ENCODE assay signal across 9 cellular contexts in genomic region chr2:161423351-161424178, GRCh38. TPM values are rescaled to one million over a fixed set of nuclear protein-coding genes. Genes with fewer than 3 reads are reported as not detected.
DNase-seq lines count a peak whose midpoint lies in the region; ATAC-seq, FAIRE-seq and TF ChIP-seq lines count a peak whose summit lies in the region.
"Had no signal": no experiment of that assay in that cellular context is flagged by ENCODE, and none has a peak within 500 bp of the region (broad histone marks: within the 10 kb centered on the region; RNA-seq: fewer than 3 reads in every experiment).

No MANE protein-coding gene starts in this region.

- DNase-seq in D341Med (ENCODE audit: low spot score) (peak; percentile 45), fibroblast of villous mesenchyme (ENCODE audit: low read depth) (no peak), pancreas (peak in 2 of 6 donors; percentile 65), adrenal gland (no peak)
- DNase-seq in activated CD8-positive, alpha-beta T cell treated with anti-CD3 and anti-CD28 coated beads for 36 hours = no peak

- no peaks in the 10 kb centered on the region for H3K9me3 Mint-ChIP-seq in activated CD8-positive, alpha-beta T cell treated with anti-CD3 and anti-CD28 coated beads for 36 hours

- POLR2A ChIA-PET in activated CD8-positive, alpha-beta T cell treated with anti-CD3 and anti-CD28 coated beads for 36 hours (lab: Charles Lee) = no interaction called here

- FAIRE-seq in pancreas (lab: Jason Lieb, UNC) = no peak

- H3K4me1 ChIP-seq in pancreas (peaks cover 3 to 8% (median 4%) of the 10 kb centered on the region in 3 donors), adrenal gland (replicated peaks in 1 of 2) (peaks cover 3 to 16% of the 10 kb centered on the region in 2 donors)

- H3K4me1 Mint-ChIP-seq in activated CD8-positive, alpha-beta T cell treated with anti-CD3 and anti-CD28 coated beads for 36 hours (ENCODE audit: low read depth) = peaks cover 34% of the 10 kb centered on the region

- H3K4me3 ChIP-seq in fibroblast of villous mesenchyme (ENCODE audit: low read depth, low read length) (peak overlapping the region; percentile 40), pancreas (peak overlapping the region in 1 of 4 donors; percentile 41), adrenal gland (peak overlapping the region in 1 of 4 donors; percentile 47)

- H3K27me3 ChIP-seq in pancreas = peaks cover 6 to 86% (median 29%) of the 10 kb centered on the region in 4 donors
- peaks cover 100% of the 10 kb centered on the region for H3K27me3 ChIP-seq in adrenal gland

- intact Hi-C loops in activated CD8-positive, alpha-beta T cell treated with anti-CD3 and anti-CD28 coated beads for 36 hours (cut with micrococcal nuclease) = no loop called here
- intact Hi-C loops in pancreas (cut with DNase I) = no loop called here
- intact Hi-C loops in adrenal gland (cut with DNase I) = no loop called here

- H3K9me3 ChIP-seq in pancreas (no peaks in the 10 kb centered on the region), adrenal gland (replicated peaks in 1 of 3) (no peaks in the 10 kb centered on the region)

- WGBS in pancreas, 2 donors = 8 to 9% methylated on average over 101 to 114 of the region's 114 CpGs
- 5 to 13% (median 7%) methylated on average over 3 to 114 of the region's 114 CpGs for WGBS in adrenal gland, 4 donors

- no peak for TF ChIP-seq CTCF in activated CD8-positive, alpha-beta T cell treated with anti-CD3 and anti-CD28 coated beads for 36 hours (IDR thresholded peaks at IDR 0.05)
- TF ChIP-seq CTCF in fibroblast of villous mesenchyme (IDR thresholded peaks at IDR 0.05; ENCODE audit: insufficient read depth, low read depth, low read length) (no peak), pancreas (IDR thresholded peaks at IDR 0.05) (no peak), adrenal gland (IDR thresholded peaks at IDR 0.05) (no peak)

- H3K27ac ChIP-seq in pancreas = no peak overlapping the region
- H3K27ac ChIP-seq in adrenal gland = no peak overlapping the region
- H3K27ac ChIP-seq: KMS-11 had no signal

- H3K36me3 Mint-ChIP-seq in activated CD8-positive, alpha-beta T cell treated with anti-CD3 and anti-CD28 coated beads for 36 hours (ENCODE audit: low read depth) = peaks cover 9% of the 10 kb centered on the region

- peak overlapping the region; percentile 43 for H3K4me3 Mint-ChIP-seq in activated CD8-positive, alpha-beta T cell treated with anti-CD3 and anti-CD28 coated beads for 36 hours

- CTCF ChIA-PET in activated CD8-positive, alpha-beta T cell treated with anti-CD3 and anti-CD28 coated beads for 36 hours (lab: Charles Lee) = no interaction called here

- no peak for TF ChIP-seq POLR2A in adrenal gland (IDR thresholded peaks at IDR 0.05)

- no peaks in the 10 kb centered on the region for H3K36me3 ChIP-seq in pancreas
- H3K36me3 ChIP-seq in adrenal gland (replicated peaks in 1 of 2) = no peaks in the 10 kb centered on the region

- peak; percentile 26 for ATAC-seq in activated CD8-positive, alpha-beta T cell treated with anti-CD3 and anti-CD28 coated beads for 36 hours
- ATAC-seq in pancreas = peak in 3 of 4 donors; percentile 50 to 84 (median 66)
- ATAC-seq in GM21447 (IDR thresholded peaks at IDR 0.05; ENCODE audit: unreplicated experiment) = no peak
- no peak for ATAC-seq in HG02884 (IDR thresholded peaks at IDR 0.05; ENCODE audit: unreplicated experiment)
- ATAC-seq in HG03432 (IDR thresholded peaks at IDR 0.05; ENCODE audit: unreplicated experiment) = no peak

- peaks cover 79% of the 10 kb centered on the region for H3K27me3 Mint-ChIP-seq in activated CD8-positive, alpha-beta T cell treated with anti-CD3 and anti-CD28 coated beads for 36 hours

- no peak overlapping the region for H3K27ac Mint-ChIP-seq in activated CD8-positive, alpha-beta T cell treated with anti-CD3 and anti-CD28 coated beads for 36 hours

RNA-seq across cellular contexts. Expression of gene TBR1, which starts 7.5 kb away (rescaled TPM):
- not detected for total RNA-seq in activated CD8-positive, alpha-beta T cell treated with anti-CD3 and anti-CD28 coated beads for 36 hours
- total RNA-seq in fibroblast of villous mesenchyme (under 0.01 TPM in 1 of 2 replicates, not detected in the other), pancreas (not detected), adrenal gland (under 1 TPM in 2 of 8 donors, not detected in 6; 0.04 to 0.64 TPM)
- polyA plus RNA-seq in pancreas (under 1 TPM in 1 of 2 donors, not detected in 1; under 0.01 TPM), adrenal gland (not detected)

Comparison
In these comparisons a context has a peak if more than half of its experiments do, and no peak if none do; other contexts are left out.
1. ATAC-seq: peak in activated CD8-positive, alpha-beta T cell treated with anti-CD3 and anti-CD28 coated beads for 36 hours (single experiment) and pancreas (3 of 4); none in GM21447 (single experiment), HG02884 (single experiment) and HG03432 (single experiment).